13 cellular contexts compared by ENCODE assay signal in genomic region chr1:246769306-246769705, GRCh38. TPM values are rescaled to one million over a fixed set of nuclear protein-coding genes. Genes with fewer than 3 reads are reported as not detected.
DNase-seq lines count a peak whose midpoint lies in the region; ATAC-seq and TF ChIP-seq lines count a peak whose summit lies in the region.
"Had no signal": no experiment of that assay in that cellular context is flagged by ENCODE, and none has a peak within 500 bp of the region (broad histone marks: within the 10 kb centered on the region; RNA-seq: fewer than 3 reads in every experiment).

No MANE protein-coding gene starts in this region.

- H3K4me1 Mint-ChIP-seq in naive thymus-derived CD4-positive, alpha-beta T cell, result peaks cover 0 to 6% (median 0%) of the 10 kb centered on the region in 7 donors

- H3K4me3 Mint-ChIP-seq in naive thymus-derived CD4-positive, alpha-beta T cell, result no peak overlapping the region
- H3K4me3 Mint-ChIP-seq: CD4-positive, CD25-positive, alpha-beta regulatory T cell; naive thymus-derived CD8-positive, alpha-beta T cell had no signal

- ATAC-seq in gastroesophageal sphincter, result peak; percentile 99
- no peak for ATAC-seq in naive thymus-derived CD4-positive, alpha-beta T cell
- ATAC-seq: activated CD4-positive, CD25-positive, alpha-beta regulatory T cell treated with anti-CD3 and anti-CD28 coated beads, Interleukin-2, amount 50 U/mL, for 24 hours; naive thymus-derived CD8-positive, alpha-beta T cell had no signal

- no peak for TF ChIP-seq CTCF in gastroesophageal sphincter (IDR thresholded peaks at IDR 0.05)
- TF ChIP-seq CTCF in retinal pigment epithelial cell (conservative IDR thresholded peaks at IDR 0.05; ENCODE audit: low read depth, low read length), result no peak

- H3K9ac ChIP-seq in adipocyte (ENCODE audit: low read length), result no peak overlapping the region

- H3K27ac ChIP-seq in gastroesophageal sphincter, result peak overlapping the region; percentile 36 to 80 (median 74)
- no peak overlapping the region for H3K27ac ChIP-seq in naive thymus-derived CD4-positive, alpha-beta T cell (ENCODE audit: low read depth, low read length)

- peaks cover 69% of the 10 kb centered on the region for H3K36me3 ChIP-seq in adipocyte (ENCODE audit: control insufficient read depth, insufficient read depth, low read length, severe bottlenecking)
- H3K36me3 ChIP-seq in gastroesophageal sphincter, result peaks cover 0 to 65% of the 10 kb centered on the region in 2 donors
- no peaks in the 10 kb centered on the region for H3K36me3 ChIP-seq in naive thymus-derived CD4-positive, alpha-beta T cell (ENCODE audit: control insufficient read depth in 2 of 3, insufficient read depth in 3 of 3, low read length in 3 of 3)

- intact Hi-C loops in naive thymus-derived CD4-positive, alpha-beta T cell (cut with micrococcal nuclease), result no loop called here

- H3K27me3 Mint-ChIP-seq in naive thymus-derived CD4-positive, alpha-beta T cell, result no peaks in the 10 kb centered on the region
- H3K27me3 Mint-ChIP-seq: CD4-positive, CD25-positive, alpha-beta regulatory T cell; naive thymus-derived CD8-positive, alpha-beta T cell had no signal

- POLR2A ChIA-PET in naive thymus-derived CD4-positive, alpha-beta T cell (lab: Charles Lee), result no interaction called here

- no peaks in the 10 kb centered on the region for H3K9me3 ChIP-seq in adipocyte (ENCODE audit: control insufficient read depth, low read length)
- no peaks in the 10 kb centered on the region for H3K9me3 ChIP-seq in gastroesophageal sphincter
- no peaks in the 10 kb centered on the region for H3K9me3 ChIP-seq in naive thymus-derived CD4-positive, alpha-beta T cell (ENCODE audit: control insufficient read depth in 2 of 3, low read length in 3 of 3)

- H3K4me1 ChIP-seq in adipocyte (ENCODE audit: control insufficient read depth, insufficient read depth, low read length) (peaks cover 9% of the 10 kb centered on the region), gastroesophageal sphincter (peaks cover 0 to 6% (median 5%) of the 10 kb centered on the region in 3 donors)
- H3K4me1 ChIP-seq in naive thymus-derived CD4-positive, alpha-beta T cell (ENCODE audit: control insufficient read depth in 2 of 2, insufficient read depth in 2 of 2, low read length in 2 of 2), result no peaks in the 10 kb centered on the region

- CTCF ChIA-PET in naive thymus-derived CD4-positive, alpha-beta T cell (lab: Charles Lee), result no interaction called here

- H3K36me3 Mint-ChIP-seq in naive thymus-derived CD4-positive, alpha-beta T cell, result peaks cover 0 to 12% (median 8%) of the 10 kb centered on the region in 5 donors

- peaks cover 0 to 2% (median 0%) of the 10 kb centered on the region in 11 donors for H3K9me3 Mint-ChIP-seq in naive thymus-derived CD4-positive, alpha-beta T cell
- H3K9me3 Mint-ChIP-seq: CD4-positive, CD25-positive, alpha-beta regulatory T cell; naive thymus-derived CD8-positive, alpha-beta T cell had no signal

- WGBS in gastroesophageal sphincter (ENCODE audit: low coverage in 1 of 2), 2 donors, result 13 to 50% methylated on average over 6 to 7 of the region's 7 CpGs

- DNase-seq in EH (ENCODE audit: low read depth) (peak; percentile 97), adipocyte (ENCODE audit: low read depth) (peak; percentile 75), retinal pigment epithelial cell (ENCODE audit: low read depth) (peak; percentile 93), OCI-M1 (lab: John Stamatoyannopoulos, UW) (no peak), NCI-H146 treated with DMSO at 0.1 percent for 48 hours (lab: John Stamatoyannopoulos, UW; ENCODE audit: unreplicated experiment) (no peak), NCI-H526 treated with DMSO at 0.1 percent for 48 hours (lab: John Stamatoyannopoulos, UW) (no peak)
- DNase-seq in naive thymus-derived CD4-positive, alpha-beta T cell, result no peak
- DNase-seq: CD4-positive, CD25-positive, alpha-beta regulatory T cell; naive thymus-derived CD8-positive, alpha-beta T cell; NCI-H524 treated with DMSO at 0.1 percent for 48 hours; stimulated activated naive CD4-positive, alpha-beta T cell treated with Interleukin-2 at 50 U/mL for 16 hours had no signal

- TF ChIP-seq EP300 in gastroesophageal sphincter (IDR thresholded peaks at IDR 0.05), result no peak

- TF ChIP-seq POLR2A in gastroesophageal sphincter (IDR thresholded peaks at IDR 0.05), result no peak

- H3K27ac Mint-ChIP-seq in naive thymus-derived CD4-positive, alpha-beta T cell, result no peak overlapping the region
- H3K27ac Mint-ChIP-seq: CD4-positive, CD25-positive, alpha-beta regulatory T cell had no signal

- H3K27me3 ChIP-seq in adipocyte (replicated peaks; ENCODE audit: control insufficient read depth, insufficient read depth, low read length), result no peaks in the 10 kb centered on the region
- H3K27me3 ChIP-seq in gastroesophageal sphincter, result no peaks in the 10 kb centered on the region
- H3K27me3 ChIP-seq in naive thymus-derived CD4-positive, alpha-beta T cell (ENCODE audit: control insufficient read depth in 2 of 2, insufficient read depth in 2 of 2, low read length in 2 of 2), result no peaks in the 10 kb centered on the region

- H3K4me3 ChIP-seq in adipocyte (ENCODE audit: low read length) (no peak overlapping the region), gastroesophageal sphincter (no peak overlapping the region), retinal pigment epithelial cell (ENCODE audit: low read length) (no peak overlapping the region)
- no peak overlapping the region for H3K4me3 ChIP-seq in naive thymus-derived CD4-positive, alpha-beta T cell (ENCODE audit: low read length)

RNA-seq across cellular contexts. Expression of gene SCCPDH, which starts 45.1 kb away (rescaled TPM):
- 10 to 100 TPM; 21.3 to 32.2 (median 23.1) TPM for total RNA-seq in gastroesophageal sphincter
- total RNA-seq in naive thymus-derived CD4-positive, alpha-beta T cell, result 10 to 100 TPM in 1 of 5 experiments, 1 to 10 TPM in 4; 3.5 to 14.5 (median 5.3) TPM
- polyA plus RNA-seq in naive thymus-derived CD4-positive, alpha-beta T cell, result 1 to 10 TPM; 5.2 to 7.0 TPM

Comparison
In these comparisons a context has a peak if more than half of its experiments do, and no peak if none do; other contexts are left out.
1. DNase-seq: peak in EH (single experiment), adipocyte (single experiment) and retinal pigment epithelial cell (single experiment); none in OCI-M1 (single experiment), NCI-H146 treated with DMSO at 0.1 percent for 48 hours (single experiment), NCI-H526 treated with DMSO at 0.1 percent for 48 hours (single experiment) and naive thymus-derived CD4-positive, alpha-beta T cell (0 of 9).